ENCODE assay signal across 14 cellular contexts in the genomic region with DNA sequence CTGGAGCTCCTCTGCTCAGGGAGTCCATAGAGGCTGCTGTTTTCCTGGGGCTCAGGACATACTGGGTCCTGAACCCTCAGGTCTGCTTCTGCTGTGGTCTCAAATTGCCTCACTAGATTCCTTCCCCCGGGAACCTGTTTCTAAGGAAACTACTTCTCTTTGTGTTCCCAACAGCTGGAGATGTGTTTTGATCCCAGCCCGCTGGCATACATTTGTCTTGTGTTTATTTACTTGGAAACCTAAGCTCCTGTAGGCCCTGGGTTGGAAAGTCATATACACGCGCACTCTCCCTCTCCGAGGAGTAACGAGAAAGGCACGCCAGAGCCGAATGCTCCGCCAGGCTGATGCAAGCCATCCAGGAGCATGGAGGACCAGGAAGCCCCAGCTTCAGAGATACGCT.
DNase-seq lines count a peak whose midpoint lies in the region; ATAC-seq and TF ChIP-seq lines count a peak whose summit lies in the region.
"Had no signal": no experiment of that assay in that cellular context is flagged by ENCODE, and none has a peak within 500 bp of the region (broad histone marks: within the 10 kb centered on the region; RNA-seq: fewer than 3 reads in every experiment).

No MANE protein-coding gene starts in this region.

- intact Hi-C loops in psoas muscle (cut with DNase I) = no loop called here

- peak; percentile 62 for DNase-seq in NCI-H510A treated with DMSO at 0.1 percent for 48 hours (lab: John Stamatoyannopoulos, UW)
- peak; percentile 88 for DNase-seq in fibroblast of the aortic adventitia (ENCODE audit: low read depth)
- DNase-seq in psoas muscle = peak; percentile 70 to 79
- DNase-seq in stimulated activated CD4-positive, alpha-beta T cell treated with anti-CD3 and anti-CD28 coated beads, Interleukin-12 subunit alpha, Interleukin-12 subunit beta, amount 100 ng/mL, for 4 hours = no peak
- no peak for DNase-seq in EL
- DNase-seq: activated naive CD4-positive, alpha-beta T cell treated with Interleukin-2 at 50 U/mL for 16 hours; DND-41; effector memory CD8-positive, alpha-beta T cell had no signal

- no peaks in the 10 kb centered on the region for H3K36me3 ChIP-seq in HEK293 (ENCODE audit: control insufficient read depth in 2 of 2, insufficient read depth in 1 of 2, low read length in 2 of 2)
- no peaks in the 10 kb centered on the region for H3K36me3 ChIP-seq in psoas muscle (ENCODE audit: insufficient read depth in 1 of 2, low read depth in 1 of 2)
- H3K36me3 ChIP-seq: vagina had no signal

- H3K9me3 ChIP-seq in HEK293 (ENCODE audit: control insufficient read depth, insufficient read depth, low read depth, low read length) (no peaks in the 10 kb centered on the region), psoas muscle (no peaks in the 10 kb centered on the region)
- H3K9me3 ChIP-seq: vagina had no signal

- CTCF ChIA-PET in HEK293 (lab: Yijun Ruan, JAX) = interaction anchor here (0.6 to 2.4 kb wide), 5 partner anchors 11 to 462 kb away, joined by 3 to 9 read pairs (median 5); no protein-coding TSS in a partner anchor

- H3K27me3 ChIP-seq in psoas muscle (ENCODE audit: insufficient read depth in 3 of 3, low read length in 2 of 3) = peaks cover 0 to 11% (median 2%) of the 10 kb centered on the region in 3 donors
- H3K27me3 ChIP-seq: vagina had no signal

- POLR2A ChIA-PET in HEK293 (lab: Yijun Ruan, JAX) = no interaction called here

- peaks cover 12% of the 10 kb centered on the region for H3K4me1 ChIP-seq in HEK293 (ENCODE audit: control insufficient read depth, insufficient read depth, low read length)
- no peaks in the 10 kb centered on the region for H3K4me1 ChIP-seq in psoas muscle
- H3K4me1 ChIP-seq: parathyroid adenoma, vagina had no signal

- TF ChIP-seq CTCF in HEK293 (tag by site-specific recombination; IDR thresholded peaks at IDR 0.05) (no peak), fibroblast of the aortic adventitia (IDR thresholded peaks at IDR 0.05; ENCODE audit: insufficient read depth, low read length) (no peak), psoas muscle (IDR thresholded peaks at IDR 0.05) (no peak)

- ATAC-seq in psoas muscle (peak in 1 of 4 donors; percentile 63), HG03280 (IDR thresholded peaks at IDR 0.05; ENCODE audit: unreplicated experiment) (no peak), GM18867 (IDR thresholded peaks at IDR 0.05; ENCODE audit: unreplicated experiment) (no peak)
- ATAC-seq: effector memory CD8-positive, alpha-beta T cell had no signal

- H3K27ac ChIP-seq in HEK293 (ENCODE audit: extremely low read depth, low read depth, low read length) (no peak overlapping the region; the same call in 1 of the 2 replicates), psoas muscle (no peak overlapping the region)
- H3K27ac ChIP-seq: parathyroid adenoma, RWPE1, vagina had no signal

- no peak overlapping the region for H3K4me3 ChIP-seq in HEK293 (ENCODE audit: low read depth, low read length)
- no peak overlapping the region for H3K4me3 ChIP-seq in fibroblast of the aortic adventitia (ENCODE audit: low read depth, low read length)
- no peak overlapping the region for H3K4me3 ChIP-seq in psoas muscle
- H3K4me3 ChIP-seq: vagina had no signal

- WGBS in psoas muscle, 3 donors = 38 to 57% (median 54%) methylated on average over 10 of the region's 10 CpGs

TF ChIP-seq in HEK293, 187 proteins besides CTCF, POLR2A, EP300 and RAD21:
- TF ChIP-seq ZIC2 (tag by site-specific recombination; IDR thresholded peaks at IDR 0.05) (peak; percentile 60), ZNF510 (tag by site-specific recombination; IDR thresholded peaks at IDR 0.05; ENCODE audit: insufficient replicate concordance) (no peak), BCL6B (tag by site-specific recombination; IDR thresholded peaks at IDR 0.05) (no peak)

Comparison
In these comparisons a context has a peak if more than half of its experiments do, and no peak if none do; other contexts are left out.
1. DNase-seq: peak in NCI-H510A treated with DMSO at 0.1 percent for 48 hours (single experiment), fibroblast of the aortic adventitia (single experiment) and psoas muscle (2 of 2); none in stimulated activated CD4-positive, alpha-beta T cell treated with anti-CD3 and anti-CD28 coated beads, Interleukin-12 subunit alpha, Interleukin-12 subunit beta, amount 100 ng/mL, for 4 hours (single experiment) and EL (single experiment).